In the genomic region with DNA sequence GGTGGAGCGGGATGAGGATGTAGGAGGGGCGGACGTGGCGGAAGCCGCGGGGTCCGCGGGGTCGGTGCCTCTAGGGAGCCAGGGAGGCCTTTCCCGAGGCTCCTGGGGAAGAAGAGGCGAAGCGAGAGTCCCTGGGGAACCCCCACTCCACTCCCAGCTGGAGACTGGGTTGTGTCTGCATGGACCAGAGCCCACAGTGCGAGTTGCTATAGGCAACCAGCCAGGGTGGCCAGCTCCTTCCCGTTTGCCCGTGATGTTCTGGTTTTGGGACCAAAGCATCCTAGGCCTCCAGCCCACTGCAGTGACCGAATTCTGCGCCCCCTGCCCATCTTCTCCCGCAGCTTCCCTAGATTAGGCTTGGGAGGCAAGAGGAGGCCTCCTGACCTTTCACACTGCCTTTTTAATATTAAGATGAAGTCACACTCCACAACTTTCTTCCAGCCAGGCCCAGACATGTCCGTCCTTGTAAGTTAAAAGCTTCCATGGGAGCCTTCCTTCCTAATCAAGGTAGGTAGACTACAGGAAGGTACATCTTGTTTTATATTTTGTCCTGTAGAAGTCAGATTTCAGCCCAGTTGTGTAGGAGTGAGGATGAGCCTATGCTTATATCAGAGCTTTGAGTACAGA, we compare ENCODE assay signal across 1 cellular context.
TF ChIP-seq lines count a peak whose summit lies in the region.

No MANE protein-coding gene starts in this region.

TF ChIP-seq in HepG2, 621 proteins besides CTCF, POLR2A, EP300 and RAD21 (continued from another document and continues in another):
- TF ChIP-seq, protein P1, sequence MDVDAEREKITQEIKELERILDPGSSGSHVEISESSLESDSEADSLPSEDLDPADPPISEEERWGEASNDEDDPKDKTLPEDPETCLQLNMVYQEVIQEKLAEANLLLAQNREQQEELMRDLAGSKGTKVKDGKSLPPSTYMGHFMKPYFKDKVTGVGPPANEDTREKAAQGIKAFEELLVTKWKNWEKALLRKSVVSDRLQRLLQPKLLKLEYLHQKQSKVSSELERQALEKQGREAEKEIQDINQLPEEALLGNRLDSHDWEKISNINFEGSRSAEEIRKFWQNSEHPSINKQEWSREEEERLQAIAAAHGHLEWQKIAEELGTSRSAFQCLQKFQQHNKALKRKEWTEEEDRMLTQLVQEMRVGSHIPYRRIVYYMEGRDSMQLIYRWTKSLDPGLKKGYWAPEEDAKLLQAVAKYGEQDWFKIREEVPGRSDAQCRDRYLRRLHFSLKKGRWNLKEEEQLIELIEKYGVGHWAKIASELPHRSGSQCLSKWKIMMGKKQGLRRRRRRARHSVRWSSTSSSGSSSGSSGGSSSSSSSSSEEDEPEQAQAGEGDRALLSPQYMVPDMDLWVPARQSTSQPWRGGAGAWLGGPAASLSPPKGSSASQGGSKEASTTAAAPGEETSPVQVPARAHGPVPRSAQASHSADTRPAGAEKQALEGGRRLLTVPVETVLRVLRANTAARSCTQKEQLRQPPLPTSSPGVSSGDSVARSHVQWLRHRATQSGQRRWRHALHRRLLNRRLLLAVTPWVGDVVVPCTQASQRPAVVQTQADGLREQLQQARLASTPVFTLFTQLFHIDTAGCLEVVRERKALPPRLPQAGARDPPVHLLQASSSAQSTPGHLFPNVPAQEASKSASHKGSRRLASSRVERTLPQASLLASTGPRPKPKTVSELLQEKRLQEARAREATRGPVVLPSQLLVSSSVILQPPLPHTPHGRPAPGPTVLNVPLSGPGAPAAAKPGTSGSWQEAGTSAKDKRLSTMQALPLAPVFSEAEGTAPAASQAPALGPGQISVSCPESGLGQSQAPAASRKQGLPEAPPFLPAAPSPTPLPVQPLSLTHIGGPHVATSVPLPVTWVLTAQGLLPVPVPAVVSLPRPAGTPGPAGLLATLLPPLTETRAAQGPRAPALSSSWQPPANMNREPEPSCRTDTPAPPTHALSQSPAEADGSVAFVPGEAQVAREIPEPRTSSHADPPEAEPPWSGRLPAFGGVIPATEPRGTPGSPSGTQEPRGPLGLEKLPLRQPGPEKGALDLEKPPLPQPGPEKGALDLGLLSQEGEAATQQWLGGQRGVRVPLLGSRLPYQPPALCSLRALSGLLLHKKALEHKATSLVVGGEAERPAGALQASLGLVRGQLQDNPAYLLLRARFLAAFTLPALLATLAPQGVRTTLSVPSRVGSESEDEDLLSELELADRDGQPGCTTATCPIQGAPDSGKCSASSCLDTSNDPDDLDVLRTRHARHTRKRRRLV (CRISPR knock-in tag; IDR thresholded peaks at IDR 0.05) = 0 out of 2 replicates have a peak, but pooled peaks have one; percentile 28
- no peak for TF ChIP-seq ZMAT3 (CRISPR knock-in tag; conservative IDR thresholded peaks at IDR 0.05)
- TF ChIP-seq, protein P2, sequence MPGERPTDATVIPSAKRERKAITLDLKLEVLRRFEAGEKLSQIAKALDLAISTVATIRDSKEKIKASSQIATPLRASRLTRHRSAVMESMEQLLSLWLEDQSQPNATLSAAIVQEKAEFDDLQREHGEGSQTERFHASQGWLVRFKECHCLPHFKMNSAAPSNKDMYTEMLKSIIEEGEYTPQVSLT (CRISPR knock-in tag; IDR thresholded peaks at IDR 0.05; ENCODE audit: borderline replicate concordance, low read depth) = 0 out of 2 replicates have a peak, but pooled peaks have one; percentile 30
- TF ChIP-seq ZFP90 (CRISPR knock-in tag; IDR thresholded peaks at IDR 0.05; ENCODE audit: borderline replicate concordance) = peak; percentile 86
- TF ChIP-seq, protein P3, sequence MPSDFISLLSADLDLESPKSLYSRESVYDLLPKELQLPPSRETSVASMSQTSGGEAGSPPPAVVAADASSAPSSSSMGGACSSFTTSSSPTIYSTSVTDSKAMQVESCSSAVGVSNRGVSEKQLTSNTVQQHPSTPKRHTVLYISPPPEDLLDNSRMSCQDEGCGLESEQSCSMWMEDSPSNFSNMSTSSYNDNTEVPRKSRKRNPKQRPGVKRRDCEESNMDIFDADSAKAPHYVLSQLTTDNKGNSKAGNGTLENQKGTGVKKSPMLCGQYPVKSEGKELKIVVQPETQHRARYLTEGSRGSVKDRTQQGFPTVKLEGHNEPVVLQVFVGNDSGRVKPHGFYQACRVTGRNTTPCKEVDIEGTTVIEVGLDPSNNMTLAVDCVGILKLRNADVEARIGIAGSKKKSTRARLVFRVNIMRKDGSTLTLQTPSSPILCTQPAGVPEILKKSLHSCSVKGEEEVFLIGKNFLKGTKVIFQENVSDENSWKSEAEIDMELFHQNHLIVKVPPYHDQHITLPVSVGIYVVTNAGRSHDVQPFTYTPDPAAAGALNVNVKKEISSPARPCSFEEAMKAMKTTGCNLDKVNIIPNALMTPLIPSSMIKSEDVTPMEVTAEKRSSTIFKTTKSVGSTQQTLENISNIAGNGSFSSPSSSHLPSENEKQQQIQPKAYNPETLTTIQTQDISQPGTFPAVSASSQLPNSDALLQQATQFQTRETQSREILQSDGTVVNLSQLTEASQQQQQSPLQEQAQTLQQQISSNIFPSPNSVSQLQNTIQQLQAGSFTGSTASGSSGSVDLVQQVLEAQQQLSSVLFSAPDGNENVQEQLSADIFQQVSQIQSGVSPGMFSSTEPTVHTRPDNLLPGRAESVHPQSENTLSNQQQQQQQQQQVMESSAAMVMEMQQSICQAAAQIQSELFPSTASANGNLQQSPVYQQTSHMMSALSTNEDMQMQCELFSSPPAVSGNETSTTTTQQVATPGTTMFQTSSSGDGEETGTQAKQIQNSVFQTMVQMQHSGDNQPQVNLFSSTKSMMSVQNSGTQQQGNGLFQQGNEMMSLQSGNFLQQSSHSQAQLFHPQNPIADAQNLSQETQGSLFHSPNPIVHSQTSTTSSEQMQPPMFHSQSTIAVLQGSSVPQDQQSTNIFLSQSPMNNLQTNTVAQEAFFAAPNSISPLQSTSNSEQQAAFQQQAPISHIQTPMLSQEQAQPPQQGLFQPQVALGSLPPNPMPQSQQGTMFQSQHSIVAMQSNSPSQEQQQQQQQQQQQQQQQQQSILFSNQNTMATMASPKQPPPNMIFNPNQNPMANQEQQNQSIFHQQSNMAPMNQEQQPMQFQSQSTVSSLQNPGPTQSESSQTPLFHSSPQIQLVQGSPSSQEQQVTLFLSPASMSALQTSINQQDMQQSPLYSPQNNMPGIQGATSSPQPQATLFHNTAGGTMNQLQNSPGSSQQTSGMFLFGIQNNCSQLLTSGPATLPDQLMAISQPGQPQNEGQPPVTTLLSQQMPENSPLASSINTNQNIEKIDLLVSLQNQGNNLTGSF (CRISPR knock-in tag; IDR thresholded peaks at IDR 0.05) = no peak
- 0 out of 2 replicates have a peak, but pooled peaks have one; percentile 11 for TF ChIP-seq PHF21A (CRISPR knock-in tag; IDR thresholded peaks at IDR 0.05)
- TF ChIP-seq ZNF572 (CRISPR knock-in tag; IDR thresholded peaks at IDR 0.05) = peak; percentile 83; the same call in 1 of the 2 replicates
- TF ChIP-seq ARHGAP35 (CRISPR knock-in tag; IDR thresholded peaks at IDR 0.05; ENCODE audit: borderline replicate concordance) = 0 out of 2 replicates have a peak, but pooled peaks have one; percentile 12
- TF ChIP-seq TAF15 (IDR thresholded peaks at IDR 0.05; ENCODE audit: low read depth, low read length, poor library complexity, severe bottlenecking) = no peak
- no peak for TF ChIP-seq ZFP1 (CRISPR knock-in tag; IDR thresholded peaks at IDR 0.05)
- 0 out of 2 replicates have a peak, but pooled peaks have one; percentile 31 for TF ChIP-seq ZNF558 (CRISPR knock-in tag; IDR thresholded peaks at IDR 0.05; ENCODE audit: borderline replicate concordance)
- TF ChIP-seq, protein P4, sequence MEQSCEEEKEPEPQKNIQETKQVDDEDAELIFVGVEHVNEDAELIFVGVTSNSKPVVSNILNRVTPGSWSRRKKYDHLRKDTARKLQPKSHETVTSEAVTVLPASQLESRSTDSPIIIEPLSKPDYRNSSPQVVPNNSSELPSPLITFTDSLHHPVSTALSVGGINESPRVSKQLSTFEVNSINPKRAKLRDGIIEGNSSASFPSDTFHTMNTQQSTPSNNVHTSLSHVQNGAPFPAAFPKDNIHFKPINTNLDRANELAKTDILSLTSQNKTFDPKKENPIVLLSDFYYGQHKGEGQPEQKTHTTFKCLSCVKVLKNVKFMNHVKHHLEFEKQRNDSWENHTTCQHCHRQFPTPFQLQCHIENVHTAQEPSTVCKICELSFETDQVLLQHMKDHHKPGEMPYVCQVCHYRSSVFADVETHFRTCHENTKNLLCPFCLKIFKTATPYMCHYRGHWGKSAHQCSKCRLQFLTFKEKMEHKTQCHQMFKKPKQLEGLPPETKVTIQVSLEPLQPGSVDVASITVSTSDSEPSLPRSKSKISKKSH (CRISPR knock-in tag; IDR thresholded peaks at IDR 0.05; ENCODE audit: borderline replicate concordance) = 0 out of 2 replicates have a peak, but pooled peaks have one; percentile 43
- TF ChIP-seq ZNF75D (CRISPR knock-in tag; IDR thresholded peaks at IDR 0.05; ENCODE audit: borderline replicate concordance) = no peak
- TF ChIP-seq HES4 (CRISPR knock-in tag; IDR thresholded peaks at IDR 0.05; ENCODE audit: borderline replicate concordance) = peak; percentile 21
- TF ChIP-seq TMF1 (CRISPR knock-in tag; IDR thresholded peaks at IDR 0.05; ENCODE audit: low read depth) = no peak
- TF ChIP-seq, protein P5, sequence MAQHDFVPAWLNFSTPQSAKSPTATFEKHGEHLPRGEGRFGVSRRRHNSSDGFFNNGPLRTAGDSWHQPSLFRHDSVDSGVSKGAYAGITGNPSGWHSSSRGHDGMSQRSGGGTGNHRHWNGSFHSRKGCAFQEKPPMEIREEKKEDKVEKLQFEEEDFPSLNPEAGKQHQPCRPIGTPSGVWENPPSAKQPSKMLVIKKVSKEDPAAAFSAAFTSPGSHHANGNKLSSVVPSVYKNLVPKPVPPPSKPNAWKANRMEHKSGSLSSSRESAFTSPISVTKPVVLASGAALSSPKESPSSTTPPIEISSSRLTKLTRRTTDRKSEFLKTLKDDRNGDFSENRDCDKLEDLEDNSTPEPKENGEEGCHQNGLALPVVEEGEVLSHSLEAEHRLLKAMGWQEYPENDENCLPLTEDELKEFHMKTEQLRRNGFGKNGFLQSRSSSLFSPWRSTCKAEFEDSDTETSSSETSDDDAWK (CRISPR knock-in tag; IDR thresholded peaks at IDR 0.05) = no peak
- no peak for TF ChIP-seq LCORL (IDR thresholded peaks at IDR 0.05)
- TF ChIP-seq LCORL (CRISPR knock-in tag; IDR thresholded peaks at IDR 0.05) = no peak; the same call in 1 of the 2 replicates
- TF ChIP-seq, protein P6, sequence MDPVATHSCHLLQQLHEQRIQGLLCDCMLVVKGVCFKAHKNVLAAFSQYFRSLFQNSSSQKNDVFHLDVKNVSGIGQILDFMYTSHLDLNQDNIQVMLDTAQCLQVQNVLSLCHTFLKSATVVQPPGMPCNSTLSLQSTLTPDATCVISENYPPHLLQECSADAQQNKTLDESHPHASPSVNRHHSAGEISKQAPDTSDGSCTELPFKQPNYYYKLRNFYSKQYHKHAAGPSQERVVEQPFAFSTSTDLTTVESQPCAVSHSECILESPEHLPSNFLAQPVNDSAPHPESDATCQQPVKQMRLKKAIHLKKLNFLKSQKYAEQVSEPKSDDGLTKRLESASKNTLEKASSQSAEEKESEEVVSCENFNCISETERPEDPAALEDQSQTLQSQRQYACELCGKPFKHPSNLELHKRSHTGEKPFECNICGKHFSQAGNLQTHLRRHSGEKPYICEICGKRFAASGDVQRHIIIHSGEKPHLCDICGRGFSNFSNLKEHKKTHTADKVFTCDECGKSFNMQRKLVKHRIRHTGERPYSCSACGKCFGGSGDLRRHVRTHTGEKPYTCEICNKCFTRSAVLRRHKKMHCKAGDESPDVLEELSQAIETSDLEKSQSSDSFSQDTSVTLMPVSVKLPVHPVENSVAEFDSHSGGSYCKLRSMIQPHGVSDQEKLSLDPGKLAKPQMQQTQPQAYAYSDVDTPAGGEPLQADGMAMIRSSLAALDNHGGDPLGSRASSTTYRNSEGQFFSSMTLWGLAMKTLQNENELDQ (CRISPR knock-in tag; IDR thresholded peaks at IDR 0.05; ENCODE audit: borderline replicate concordance) = no peak
- TF ChIP-seq ZNF260 (CRISPR knock-in tag; IDR thresholded peaks at IDR 0.05; ENCODE audit: borderline replicate concordance, low read depth) = 0 out of 2 replicates have a peak, but pooled peaks have one; percentile 54
- no peak for TF ChIP-seq ARNT2 (CRISPR knock-in tag; IDR thresholded peaks at IDR 0.05; ENCODE audit: low read depth)
- TF ChIP-seq, protein P7, sequence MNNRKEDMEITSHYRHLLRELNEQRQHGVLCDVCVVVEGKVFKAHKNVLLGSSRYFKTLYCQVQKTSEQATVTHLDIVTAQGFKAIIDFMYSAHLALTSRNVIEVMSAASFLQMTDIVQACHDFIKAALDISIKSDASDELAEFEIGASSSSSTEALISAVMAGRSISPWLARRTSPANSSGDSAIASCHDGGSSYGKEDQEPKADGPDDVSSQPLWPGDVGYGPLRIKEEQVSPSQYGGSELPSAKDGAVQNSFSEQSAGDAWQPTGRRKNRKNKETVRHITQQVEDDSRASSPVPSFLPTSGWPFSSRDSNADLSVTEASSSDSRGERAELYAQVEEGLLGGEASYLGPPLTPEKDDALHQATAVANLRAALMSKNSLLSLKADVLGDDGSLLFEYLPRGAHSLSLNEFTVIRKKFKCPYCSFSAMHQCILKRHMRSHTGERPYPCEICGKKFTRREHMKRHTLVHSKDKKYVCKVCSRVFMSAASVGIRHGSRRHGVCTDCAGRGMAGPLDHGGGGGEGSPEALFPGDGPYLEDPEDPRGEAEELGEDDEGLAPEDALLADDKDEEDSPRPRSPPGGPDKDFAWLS (CRISPR knock-in tag; IDR thresholded peaks at IDR 0.05; ENCODE audit: borderline replicate concordance) = no peak
- no peak for TF ChIP-seq ZKSCAN1 (IDR thresholded peaks at IDR 0.05; ENCODE audit: low read length)
- peak; percentile 19; the same call in 1 of the 2 replicates for TF ChIP-seq RBAK (CRISPR knock-in tag; IDR thresholded peaks at IDR 0.05)
- TF ChIP-seq ZNF282 (IDR thresholded peaks at IDR 0.05; ENCODE audit: partially characterized antibody) = no peak
- TF ChIP-seq, protein P8, sequence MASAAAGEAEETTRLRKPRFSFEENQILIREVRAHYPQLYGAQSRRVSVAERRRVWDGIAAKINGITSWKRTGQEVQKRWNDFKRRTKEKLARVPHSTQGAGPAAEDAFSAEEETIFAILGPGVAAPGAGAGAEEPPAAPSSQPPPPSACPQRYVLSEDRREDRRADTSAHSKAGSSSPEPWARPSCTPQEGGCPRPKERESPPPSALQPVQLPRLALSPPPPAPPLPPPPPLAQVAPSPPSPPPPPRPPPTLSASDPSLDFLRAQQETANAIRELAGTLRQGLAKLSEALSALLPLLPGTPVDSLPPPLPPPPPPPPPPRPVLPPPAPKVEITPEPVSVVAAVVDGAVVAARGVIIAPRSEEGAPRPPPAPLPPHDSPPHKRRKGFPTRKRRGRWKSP (CRISPR knock-in tag; IDR thresholded peaks at IDR 0.05) = 0 out of 2 replicates have a peak, but pooled peaks have one; percentile 11
- TF ChIP-seq ZNF672 (CRISPR knock-in tag; IDR thresholded peaks at IDR 0.05) = no peak
- TF ChIP-seq, protein P9, sequence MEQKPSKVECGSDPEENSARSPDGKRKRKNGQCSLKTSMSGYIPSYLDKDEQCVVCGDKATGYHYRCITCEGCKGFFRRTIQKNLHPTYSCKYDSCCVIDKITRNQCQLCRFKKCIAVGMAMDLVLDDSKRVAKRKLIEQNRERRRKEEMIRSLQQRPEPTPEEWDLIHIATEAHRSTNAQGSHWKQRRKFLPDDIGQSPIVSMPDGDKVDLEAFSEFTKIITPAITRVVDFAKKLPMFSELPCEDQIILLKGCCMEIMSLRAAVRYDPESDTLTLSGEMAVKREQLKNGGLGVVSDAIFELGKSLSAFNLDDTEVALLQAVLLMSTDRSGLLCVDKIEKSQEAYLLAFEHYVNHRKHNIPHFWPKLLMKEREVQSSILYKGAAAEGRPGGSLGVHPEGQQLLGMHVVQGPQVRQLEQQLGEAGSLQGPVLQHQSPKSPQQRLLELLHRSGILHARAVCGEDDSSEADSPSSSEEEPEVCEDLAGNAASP (CRISPR knock-in tag; IDR thresholded peaks at IDR 0.05; ENCODE audit: borderline replicate concordance) = 0 out of 2 replicates have a peak, but pooled peaks have one; percentile 5
- no peak for TF ChIP-seq HNRNPUL1 (IDR thresholded peaks at IDR 0.05; ENCODE audit: low read depth, low read length)
